In the genomic region with DNA sequence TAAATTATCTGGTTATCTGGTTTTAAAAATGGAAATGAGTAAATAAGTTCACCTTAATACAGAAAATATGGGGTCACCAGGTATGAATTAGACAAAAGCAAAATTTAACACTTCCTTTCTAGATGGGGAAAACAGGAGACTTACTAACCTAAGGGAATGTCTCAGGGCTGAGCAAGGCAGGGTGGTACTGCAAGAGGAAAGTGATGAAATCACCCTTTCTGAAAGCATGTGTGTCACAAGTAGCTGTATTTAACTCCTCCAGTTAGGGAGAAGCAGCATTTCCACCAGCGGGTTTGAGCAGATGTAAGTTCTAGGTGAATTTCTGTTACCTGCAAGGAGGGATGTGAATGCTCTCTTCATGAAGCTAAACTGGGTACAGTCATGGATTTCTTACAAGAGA, we compare ENCODE assay signal across 28 cellular contexts.
DNase-seq lines count a peak whose midpoint lies in the region; ATAC-seq and TF ChIP-seq lines count a peak whose summit lies in the region.
"Had no signal": no experiment of that assay in that cellular context is flagged by ENCODE, and none has a peak within 500 bp of the region (broad histone marks: within the 10 kb centered on the region; RNA-seq: fewer than 3 reads in every experiment).

No MANE protein-coding gene starts in this region.

- no peak for ATAC-seq in HG03025 (IDR thresholded peaks at IDR 0.05; ENCODE audit: low FRiP score, unreplicated experiment)
- no peak for ATAC-seq in heart right ventricle
- ATAC-seq: A549; activated T-cell treated with anti-CD3 and anti-CD28 coated beads, Interleukin-2, amount 50 U/mL, for 4 hours; Right ventricle myocardium inferior had no signal

- H3K4me1 ChIP-seq in HEK293 (ENCODE audit: control insufficient read depth, insufficient read depth, low read length) (no peaks in the 10 kb centered on the region), heart right ventricle (no peaks in the 10 kb centered on the region)
- H3K4me1 ChIP-seq: A549, ascending aorta, uterus had no signal

- POLR2A ChIA-PET in HEK293 (lab: Yijun Ruan, JAX), result no interaction called here

- TF ChIP-seq CTCF in AG09309 (IDR thresholded peaks at IDR 0.05; ENCODE audit: control insufficient read depth, insufficient read depth, low read depth, low read length, missing control alignments), result no peak
- TF ChIP-seq CTCF in HEK293 (tag by site-specific recombination; IDR thresholded peaks at IDR 0.05), result no peak
- no peak for TF ChIP-seq CTCF in cardiac fibroblast (IDR thresholded peaks at IDR 0.05; ENCODE audit: low read depth, low read length)
- TF ChIP-seq CTCF in foreskin fibroblast (IDR thresholded peaks at IDR 0.05; ENCODE audit: low read depth, low read length), result no peak
- TF ChIP-seq CTCF in heart right ventricle (IDR thresholded peaks at IDR 0.05), result no peak

- intact Hi-C loops in heart right ventricle (cut with DNase I), result no loop called here

- DNase-seq in AG09309 (ENCODE audit: low read depth) (peak; percentile 33), cardiac fibroblast (ENCODE audit: low read depth in 2 of 2) (peak; percentile 58 to 76), foreskin fibroblast (peak; percentile 70 to 87), DMS79 treated with DMSO at 0.1 percent for 48 hours (lab: John Stamatoyannopoulos, UW) (no peak), heart right ventricle (no peak)
- no peak for DNase-seq in activated effector memory CD4-positive, alpha-beta T cell treated with anti-CD3 and anti-CD28 coated beads, Interleukin-2, amount 50 U/mL, for 16 hours
- DNase-seq: activated CD4-positive, alpha-beta T cell treated with anti-CD3 and anti-CD28 coated beads for 1 hour; activated CD8-positive, alpha-beta memory T cell treated with anti-CD3 and anti-CD28 coated beads for 24 hours; activated naive CD4-positive, alpha-beta T cell treated with anti-CD3 and anti-CD28 coated beads, Interleukin-2, amount 50 U/mL, for 16 hours; activated T-cell treated with anti-CD3 and anti-CD28 coated beads, Interleukin-2, amount 50 U/mL, for 4 hours; effector memory CD4-positive, alpha-beta T cell; GDM1; H9; kidney; MG63; NCI-H1436 treated with DMSO at 0.1 percent for 48 hours; NCI-H2171; NCI-H526 treated with DMSO at 0.1 percent for 48 hours; nucleus accumbens; retina; substantia nigra; SW 1271; uterus had no signal

- H3K9me3 ChIP-seq in HEK293 (ENCODE audit: control insufficient read depth, insufficient read depth, low read depth, low read length) (no peaks in the 10 kb centered on the region), heart right ventricle (peaks cover 0 to 3% (median 0%) of the 10 kb centered on the region in 11 donors)
- H3K9me3 ChIP-seq: A549, ascending aorta, MG63, uterus had no signal

- H3K36me3 ChIP-seq in HEK293 (ENCODE audit: control insufficient read depth in 2 of 2, insufficient read depth in 1 of 2, low read length in 2 of 2) (no peaks in the 10 kb centered on the region), heart right ventricle (no peaks in the 10 kb centered on the region)
- H3K36me3 ChIP-seq: ascending aorta, MG63, uterus had no signal

- WGBS in heart right ventricle, 2 donors, result 78 to 86% methylated on average over 1 of the region's 1 CpG

- H3K4me3 ChIP-seq in AG09309 (ENCODE audit: control insufficient read depth, low read depth, low read length) (no peak overlapping the region), HEK293 (ENCODE audit: low read depth, low read length) (no peak overlapping the region), cardiac fibroblast (replicated peaks in 1 of 2; ENCODE audit: low read depth in 2 of 2, low read length in 2 of 2) (no peak overlapping the region), foreskin fibroblast (ENCODE audit: low read depth in 1 of 2, low read length in 2 of 2) (no peak overlapping the region), heart right ventricle (no peak overlapping the region)
- H3K4me3 ChIP-seq: A549, ascending aorta, MG63, uterus had no signal

- H3K27ac ChIP-seq in HEK293 (ENCODE audit: extremely low read depth, low read depth, low read length) (no peak overlapping the region), heart right ventricle (no peak overlapping the region)
- H3K27ac ChIP-seq: A549, ascending aorta, uterus had no signal

- CTCF ChIA-PET in HEK293 (lab: Yijun Ruan, JAX), result no interaction called here

- no peaks in the 10 kb centered on the region for H3K27me3 ChIP-seq in heart right ventricle
- H3K27me3 ChIP-seq: ascending aorta, MG63, uterus had no signal

TF ChIP-seq in HEK293, 187 proteins besides CTCF, POLR2A, EP300 and RAD21:
- TF ChIP-seq ZNF658 (tag by site-specific recombination; IDR thresholded peaks at IDR 0.05) (no peak), PRDM1 (tag by site-specific recombination; IDR thresholded peaks at IDR 0.05) (peak; percentile 43; the same call in 1 of the 2 replicates)
- TF ChIP-seq, protein P1, sequence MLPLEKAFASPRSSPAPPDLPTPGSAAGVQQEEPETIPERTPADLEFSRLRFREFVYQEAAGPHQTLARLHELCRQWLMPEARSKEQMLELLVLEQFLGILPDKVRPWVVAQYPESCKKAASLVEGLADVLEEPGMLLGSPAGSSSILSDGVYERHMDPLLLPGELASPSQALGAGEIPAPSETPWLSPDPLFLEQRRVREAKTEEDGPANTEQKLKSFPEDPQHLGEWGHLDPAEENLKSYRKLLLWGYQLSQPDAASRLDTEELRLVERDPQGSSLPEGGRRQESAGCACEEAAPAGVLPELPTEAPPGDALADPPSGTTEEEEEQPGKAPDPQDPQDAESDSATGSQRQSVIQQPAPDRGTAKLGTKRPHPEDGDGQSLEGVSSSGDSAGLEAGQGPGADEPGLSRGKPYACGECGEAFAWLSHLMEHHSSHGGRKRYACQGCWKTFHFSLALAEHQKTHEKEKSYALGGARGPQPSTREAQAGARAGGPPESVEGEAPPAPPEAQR (tag by site-specific recombination; IDR thresholded peaks at IDR 0.05), result no peak
TF ChIP-seq in HEK293: peak in this region for 1.

Comparison
In these comparisons a context has a peak if more than half of its experiments do, and no peak if none do; other contexts are left out.
1. DNase-seq: peak in AG09309 (single experiment), cardiac fibroblast (2 of 2) and foreskin fibroblast (2 of 2); none in activated effector memory CD4-positive, alpha-beta T cell treated with anti-CD3 and anti-CD28 coated beads, Interleukin-2, amount 50 U/mL, for 16 hours (single experiment), DMS79 treated with DMSO at 0.1 percent for 48 hours (single experiment) and heart right ventricle (0 of 2).